ENCODE assay signal across 10 cellular contexts in the genomic region with DNA sequence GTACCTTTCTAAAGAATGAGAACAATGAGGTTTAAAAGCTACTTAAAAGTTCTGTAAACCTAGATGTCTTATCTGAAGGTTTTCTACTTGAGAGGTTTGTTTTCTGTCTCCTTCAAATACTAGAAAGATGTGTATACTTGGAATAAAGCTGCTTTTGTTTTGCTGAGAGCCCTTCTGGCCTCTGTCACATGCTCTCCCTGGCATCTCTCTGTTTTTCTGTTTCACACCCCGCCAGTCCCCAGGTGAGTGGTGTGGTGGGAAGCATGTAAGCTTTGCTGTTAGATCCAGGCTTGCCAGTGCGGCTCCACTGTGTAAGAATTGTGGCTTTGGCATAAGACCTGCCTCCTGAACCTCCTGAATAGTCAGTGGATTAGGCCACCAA. TPM values are rescaled to one million over a fixed set of nuclear protein-coding genes. Genes with fewer than 3 reads are reported as not detected.
DNase-seq lines count a peak whose midpoint lies in the region; ATAC-seq and TF ChIP-seq lines count a peak whose summit lies in the region.
"Had no signal": no experiment of that assay in that cellular context is flagged by ENCODE, and none has a peak within 500 bp of the region (broad histone marks: within the 10 kb centered on the region; RNA-seq: fewer than 3 reads in every experiment).

No MANE protein-coding gene starts in this region.

- peak overlapping the region; percentile 61 for H3K27ac Mint-ChIP-seq in activated naive CD8-positive, alpha-beta T cell
- H3K27ac Mint-ChIP-seq in activated naive CD8-positive, alpha-beta T cell treated with anti-CD3 and anti-CD28 coated beads, Interleukin-2, amount 50 U/mL, for 24 hours, result no peak overlapping the region
- H3K27ac Mint-ChIP-seq in activated T-helper 1 cell treated with anti-CD3 and anti-CD28 coated beads, Interleukin-12 subunit alpha, Interleukin-12 subunit beta, Interleukin-2, Interleukin-4 antibody, amounts not matched to agents 30 ng/mL and 10 ng/mL and 1 ng/mL, durations not matched to agents 14 hours and 24 hours and 36 hours, result peak overlapping the region; percentile 38

- peaks cover 4% of the 10 kb centered on the region for H3K9me3 Mint-ChIP-seq in activated naive CD8-positive, alpha-beta T cell (ENCODE audit: low read depth)
- H3K9me3 Mint-ChIP-seq in activated naive CD8-positive, alpha-beta T cell treated with anti-CD3 and anti-CD28 coated beads, Interleukin-2, amount 50 U/mL, for 24 hours, result peaks cover 10% of the 10 kb centered on the region
- peaks cover 7% of the 10 kb centered on the region for H3K9me3 Mint-ChIP-seq in activated T-helper 1 cell treated with anti-CD3 and anti-CD28 coated beads, Interleukin-12 subunit alpha, Interleukin-12 subunit beta, Interleukin-2, Interleukin-4 antibody, amounts not matched to agents 30 ng/mL and 10 ng/mL and 1 ng/mL, durations not matched to agents 14 hours and 24 hours and 36 hours

- no peaks in the 10 kb centered on the region for H3K4me1 ChIP-seq in Peyer's patch
- H3K4me1 ChIP-seq: SJSA1 had no signal

- no peak for ATAC-seq in activated naive CD8-positive, alpha-beta T cell treated with anti-CD3 and anti-CD28 coated beads, Interleukin-2, amount 50 U/mL, for 24 hours
- ATAC-seq in HG02981 (IDR thresholded peaks at IDR 0.05; ENCODE audit: unreplicated experiment), result peak; percentile 41

- H3K4me3 Mint-ChIP-seq in activated naive CD8-positive, alpha-beta T cell, result no peak overlapping the region
- H3K4me3 Mint-ChIP-seq in activated naive CD8-positive, alpha-beta T cell treated with anti-CD3 and anti-CD28 coated beads, Interleukin-2, amount 50 U/mL, for 24 hours, result no peak overlapping the region
- H3K4me3 Mint-ChIP-seq in activated T-helper 1 cell treated with anti-CD3 and anti-CD28 coated beads, Interleukin-12 subunit alpha, Interleukin-12 subunit beta, Interleukin-2, Interleukin-4 antibody, amounts not matched to agents 30 ng/mL and 10 ng/mL and 1 ng/mL, durations not matched to agents 14 hours and 24 hours and 36 hours, result no peak overlapping the region

- H3K9me3 ChIP-seq in Peyer's patch, result no peaks in the 10 kb centered on the region
- H3K9me3 ChIP-seq: BLaER1, SJSA1 had no signal

- H3K27me3 ChIP-seq in Peyer's patch, result no peaks in the 10 kb centered on the region
- H3K27me3 ChIP-seq: BLaER1, SJSA1 had no signal

- H3K36me3 Mint-ChIP-seq in activated naive CD8-positive, alpha-beta T cell, result peaks cover 51% of the 10 kb centered on the region
- peaks cover 89% of the 10 kb centered on the region for H3K36me3 Mint-ChIP-seq in activated naive CD8-positive, alpha-beta T cell treated with anti-CD3 and anti-CD28 coated beads, Interleukin-2, amount 50 U/mL, for 24 hours (ENCODE audit: low read depth)
- peaks cover 67% of the 10 kb centered on the region for H3K36me3 Mint-ChIP-seq in activated T-helper 1 cell treated with anti-CD3 and anti-CD28 coated beads, Interleukin-12 subunit alpha, Interleukin-12 subunit beta, Interleukin-2, Interleukin-4 antibody, amounts not matched to agents 30 ng/mL and 10 ng/mL and 1 ng/mL, durations not matched to agents 14 hours and 24 hours and 36 hours (ENCODE audit: low read depth)

- peaks cover 77% of the 10 kb centered on the region for H3K4me1 Mint-ChIP-seq in activated naive CD8-positive, alpha-beta T cell (ENCODE audit: low read depth)
- peaks cover 84% of the 10 kb centered on the region for H3K4me1 Mint-ChIP-seq in activated naive CD8-positive, alpha-beta T cell treated with anti-CD3 and anti-CD28 coated beads, Interleukin-2, amount 50 U/mL, for 24 hours
- H3K4me1 Mint-ChIP-seq in activated T-helper 1 cell treated with anti-CD3 and anti-CD28 coated beads, Interleukin-12 subunit alpha, Interleukin-12 subunit beta, Interleukin-2, Interleukin-4 antibody, amounts not matched to agents 30 ng/mL and 10 ng/mL and 1 ng/mL, durations not matched to agents 14 hours and 24 hours and 36 hours (ENCODE audit: low read depth), result peaks cover 73% of the 10 kb centered on the region

- TF ChIP-seq POLR2A in Peyer's patch (IDR thresholded peaks at IDR 0.05), result no peak

- intact Hi-C loops in activated T-helper 1 cell treated with anti-CD3 and anti-CD28 coated beads, Interleukin-12 subunit alpha, Interleukin-12 subunit beta, Interleukin-2, Interleukin-4 antibody, amounts not matched to agents 30 ng/mL and 10 ng/mL and 1 ng/mL, durations not matched to agents 14 hours and 24 hours and 36 hours (cut with micrococcal nuclease), result loop anchor here (10.0 kb wide), 2 partner anchors 415 to 555 kb away; partner anchors contain the start of gene TMEM242

- no peaks in the 10 kb centered on the region for H3K27me3 Mint-ChIP-seq in activated naive CD8-positive, alpha-beta T cell
- no peaks in the 10 kb centered on the region for H3K27me3 Mint-ChIP-seq in activated naive CD8-positive, alpha-beta T cell treated with anti-CD3 and anti-CD28 coated beads, Interleukin-2, amount 50 U/mL, for 24 hours
- H3K27me3 Mint-ChIP-seq in activated T-helper 1 cell treated with anti-CD3 and anti-CD28 coated beads, Interleukin-12 subunit alpha, Interleukin-12 subunit beta, Interleukin-2, Interleukin-4 antibody, amounts not matched to agents 30 ng/mL and 10 ng/mL and 1 ng/mL, durations not matched to agents 14 hours and 24 hours and 36 hours (ENCODE audit: insufficient read depth), result no peaks in the 10 kb centered on the region

- peaks cover 0 to 57% (median 0%) of the 10 kb centered on the region in 3 donors for H3K36me3 ChIP-seq in Peyer's patch
- H3K36me3 ChIP-seq: BLaER1 had no signal

- TF ChIP-seq CTCF in Peyer's patch (IDR thresholded peaks at IDR 0.05), result no peak

- no peak overlapping the region for H3K4me3 ChIP-seq in Peyer's patch
- H3K4me3 ChIP-seq: BLaER1, SJSA1 had no signal

- H3K27ac ChIP-seq in temporal lobe (ENCODE audit: low read depth, low read length), result peak overlapping the region; percentile 81
- no peak overlapping the region for H3K27ac ChIP-seq in Peyer's patch
- H3K27ac ChIP-seq: BLaER1, SJSA1 had no signal

- no peak for DNase-seq in activated naive CD8-positive, alpha-beta T cell treated with anti-CD3 and anti-CD28 coated beads, Interleukin-2, amount 50 U/mL, for 24 hours
- no peak for DNase-seq in activated T-helper 1 cell treated with anti-CD3 and anti-CD28 coated beads, Interleukin-12 subunit alpha, Interleukin-12 subunit beta, Interleukin-2, Interleukin-4 antibody, amounts not matched to agents 30 ng/mL and 10 ng/mL and 1 ng/mL, durations not matched to agents 14 hours and 24 hours and 36 hours (ENCODE audit: low spot score)
- DNase-seq in activated effector memory CD4-positive, alpha-beta T cell treated with anti-CD3 and anti-CD28 coated beads, Interleukin-2, amount 50 U/mL, for 16 hours, result no peak
- no peak for DNase-seq in Peyer's patch
- DNase-seq in activated T-cell treated with anti-CD3 and anti-CD28 coated beads, Interleukin-2, amount 50 U/mL, for 48 hours, result no peak

RNA-seq across cellular contexts. Expression of gene SNX9, which starts 56.8 kb away (rescaled TPM):
- 53.4 TPM in 2 replicates for total RNA-seq in activated T-helper 1 cell treated with anti-CD3 and anti-CD28 coated beads, Interleukin-12 subunit alpha, Interleukin-12 subunit beta, Interleukin-2, Interleukin-4 antibody, amounts not matched to agents 30 ng/mL and 10 ng/mL and 1 ng/mL, durations not matched to agents 14 hours and 24 hours and 36 hours
- total RNA-seq in temporal lobe (11.6 TPM), Peyer's patch (10 to 100 TPM; 49.8 to 59.1 (median 52.5) TPM)
